17 cellular contexts compared by ENCODE assay signal in the genomic region with DNA sequence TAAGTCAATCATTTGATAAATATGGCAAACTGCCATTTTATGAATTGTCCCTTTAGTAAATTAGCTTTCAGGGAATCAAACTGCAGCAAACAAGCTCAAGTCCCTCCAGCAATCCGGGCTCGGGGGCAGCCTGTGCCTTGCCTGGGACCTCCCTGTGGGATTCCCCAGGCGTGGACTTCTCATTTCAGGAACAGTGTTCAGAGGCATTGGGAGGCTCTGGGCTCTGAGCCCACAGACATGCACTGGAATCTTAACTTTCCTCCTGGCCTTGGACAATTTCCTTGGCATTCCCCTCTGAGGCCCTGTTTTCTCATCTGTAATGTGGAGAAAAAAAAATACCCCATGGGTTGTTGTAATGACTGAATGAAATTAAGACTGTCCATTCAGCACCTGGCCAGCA. TPM values are rescaled to one million over a fixed set of nuclear protein-coding genes. Genes with fewer than 3 reads are reported as not detected.
DNase-seq lines count a peak whose midpoint lies in the region; ATAC-seq and TF ChIP-seq lines count a peak whose summit lies in the region.
"Had no signal": no experiment of that assay in that cellular context is flagged by ENCODE, and none has a peak within 500 bp of the region (broad histone marks: within the 10 kb centered on the region; RNA-seq: fewer than 3 reads in every experiment).

No MANE protein-coding gene starts in this region.

- TF ChIP-seq CTCF in VCaP (conservative IDR thresholded peaks at IDR 0.05) (no peak), left lung (IDR thresholded peaks at IDR 0.05) (no peak), mesothelial cell of epicardium (IDR thresholded peaks at IDR 0.05; ENCODE audit: unreplicated experiment) (no peak)

- H3K4me3 Mint-ChIP-seq in mesothelial cell of epicardium, result no peak overlapping the region
- H3K4me3 Mint-ChIP-seq: B cell; CD4-positive, alpha-beta T cell; GM23338 had no signal

- no peaks in the 10 kb centered on the region for H3K9me3 ChIP-seq in left lung
- H3K9me3 ChIP-seq: A549 had no signal

- DNase-seq in AG20443 (ENCODE audit: low spot score) (peak; percentile 37), left lung (no peak), mesothelial cell of epicardium (ENCODE audit: low spot score in 2 of 2, unreplicated experiment in 2 of 2) (no peak), NCI-H345 treated with DMSO at 0.1 percent for 48 hours (lab: John Stamatoyannopoulos, UW; ENCODE audit: unreplicated experiment) (no peak), NCI-H2107 treated with DMSO at 0.1 percent for 48 hours (lab: John Stamatoyannopoulos, UW; ENCODE audit: unreplicated experiment) (no peak)
- DNase-seq: C1 segment of cervical spinal cord; Calu3; CD4-positive, alpha-beta T cell; DMS 273 treated with DMSO at 0.1 percent for 48 hours; H7; IMR-90 had no signal

- H3K4me1 ChIP-seq in left lung, result peaks cover 0 to 3% of the 10 kb centered on the region in 2 donors
- H3K4me1 ChIP-seq: A549 had no signal

- H3K9me3 Mint-ChIP-seq in mesothelial cell of epicardium, result no peaks in the 10 kb centered on the region
- H3K9me3 Mint-ChIP-seq: CD4-positive, alpha-beta T cell; GM23338 had no signal

- H3K4me3 ChIP-seq in left lung, result no peak overlapping the region
- H3K4me3 ChIP-seq: A549, GM23338 had no signal

- H3K36me3 ChIP-seq in left lung, result no peaks in the 10 kb centered on the region

- H3K27me3 Mint-ChIP-seq in mesothelial cell of epicardium (ENCODE audit: low read depth), result peaks cover 24% of the 10 kb centered on the region
- H3K27me3 Mint-ChIP-seq: CD4-positive, alpha-beta T cell had no signal

- peak; percentile 12 for ATAC-seq in left lung

- H3K27me3 ChIP-seq in left lung, result peaks cover 0 to 6% of the 10 kb centered on the region in 2 donors

- no peak overlapping the region for H3K27ac Mint-ChIP-seq in mesothelial cell of epicardium
- H3K27ac Mint-ChIP-seq: B cell; CD4-positive, alpha-beta T cell; GM23338 had no signal

- intact Hi-C loops in left lung (cut with DNase I), result no loop called here

- H3K27ac ChIP-seq in VCaP, result peak overlapping the region; percentile 64; the same call in 1 of the 2 replicates
- no peak overlapping the region for H3K27ac ChIP-seq in left lung
- H3K27ac ChIP-seq: A549 had no signal

- H3K4me1 Mint-ChIP-seq in mesothelial cell of epicardium, result no peaks in the 10 kb centered on the region
- H3K4me1 Mint-ChIP-seq: B cell, GM23338 had no signal

- H3K36me3 Mint-ChIP-seq in mesothelial cell of epicardium, result no peaks in the 10 kb centered on the region

RNA-seq across cellular contexts. Expression of a gene that starts 17.5 kb away (rescaled TPM):
- total RNA-seq in left lung (not detected), mesothelial cell of epicardium (not detected in 3 replicates)
- total RNA-seq: B cell; Calu3; CD4-positive, alpha-beta T cell; Daoy; GM23338; H7; HT-29; IMR-90 had no signal

RNA-seq across cellular contexts. Expression of a gene that starts 43.2 kb away (rescaled TPM):
- total RNA-seq in left lung, result not detected
- not detected in 3 replicates for total RNA-seq in mesothelial cell of epicardium
- total RNA-seq: B cell; Calu3; CD4-positive, alpha-beta T cell; Daoy; GM23338; H7; HT-29; IMR-90 had no signal
